23 cellular contexts compared by ENCODE assay signal in genomic region chr19:14718522-14719113, GRCh38. TPM values are rescaled to one million over a fixed set of nuclear protein-coding genes. Genes with fewer than 3 reads are reported as not detected.
DNase-seq lines count a peak whose midpoint lies in the region; ATAC-seq, FAIRE-seq and TF ChIP-seq lines count a peak whose summit lies in the region.
"Had no signal": no experiment of that assay in that cellular context is flagged by ENCODE, and none has a peak within 500 bp of the region (broad histone marks: within the 10 kb centered on the region; RNA-seq: fewer than 3 reads in every experiment).

No MANE protein-coding gene starts in this region.

- no peak overlapping the region for H2AFZ ChIP-seq in GM12878 (ENCODE audit: control insufficient read depth, low read depth, low read length)
- H2AFZ ChIP-seq: hepatocyte, PC-9 had no signal

- in situ Hi-C loops in GM12878 (cut with MboI) = no loop called here

- WGBS in GM12878 (ENCODE audit: insufficient coverage, insufficient replicate concordance, low lambda C conversion rate, missing lambda C conversion rate) = 81% methylated on average over 18 of the region's 18 CpGs

- H3K9me3 ChIP-seq in HUES48 (ENCODE audit: control insufficient read depth, insufficient read depth, low read length) (peaks cover 87% of the 10 kb centered on the region), GM12878 (replicated peaks; ENCODE audit: control insufficient read depth, insufficient read depth, low read length) (peaks cover 25% of the 10 kb centered on the region), thoracic aorta (peaks cover 92% of the 10 kb centered on the region)

- H3K4me1 ChIP-seq in HUES48 (ENCODE audit: control insufficient read depth, insufficient read depth, low read length) (no peaks in the 10 kb centered on the region), GM12878 (ENCODE audit: control insufficient read depth, insufficient read depth, low read length) (no peaks in the 10 kb centered on the region), thoracic aorta (ENCODE audit: control insufficient read depth in 1 of 2, low read depth in 2 of 2) (no peaks in the 10 kb centered on the region)
- H3K4me1 ChIP-seq: left lung had no signal

- RAD21 ChIA-PET in GM12878 (lab: Charles Lee; ENCODE audit: unreplicated experiment) = no interaction called here

- BruUV-seq in GM12878 (replicated peaks; lab: Mats Ljungman, UMichigan) = no TSS peak

- DNase-seq in GM12878 (ENCODE audit: low read depth, low spot score) (no peak), fibroblast of the aortic adventitia (ENCODE audit: low read depth) (peak; percentile 3), thoracic aorta (ENCODE audit: low spot score) (no peak), amygdala (lab: John Stamatoyannopoulos, UW) (no peak)
- DNase-seq: activated CD8-positive, alpha-beta T cell treated with anti-CD3 and anti-CD28 coated beads for 36 hours; activated effector memory CD4-positive, alpha-beta T cell treated with anti-CD3 and anti-CD28 coated beads, Interleukin-2, amount 50 U/mL, for 16 hours; activated T-cell treated with anti-CD3 and anti-CD28 coated beads for 4 hours; DND-41; left lung; mucosa of descending colon; NCI-H1105 treated with DMSO at 0.1 percent for 48 hours; NCI-H2081; PC-9; SHP77 treated with DMSO at 0.1 percent for 48 hours had no signal

- H4K20me1 ChIP-seq in GM12878 (ENCODE audit: control insufficient read depth, insufficient read depth) = no peaks in the 10 kb centered on the region

- TF ChIP-seq RAD21 in GM12878 (IDR thresholded peaks at IDR 0.05; ENCODE audit: insufficient read depth, low read depth, low read length) = no peak

- H3K27me3 ChIP-seq in HUES48 (ENCODE audit: control insufficient read depth, insufficient read depth, low read length) = no peaks in the 10 kb centered on the region
- H3K27me3 ChIP-seq in GM12878 (replicated peaks in 1 of 2; ENCODE audit: control insufficient read depth in 2 of 2, insufficient read depth in 2 of 2, low read length in 1 of 2) = no peaks in the 10 kb centered on the region
- H3K27me3 ChIP-seq in thoracic aorta (replicated peaks; ENCODE audit: insufficient read depth) = no peaks in the 10 kb centered on the region
- H3K27me3 ChIP-seq: hepatocyte, left lung had no signal

- H3K9ac ChIP-seq in HUES48 (ENCODE audit: low read depth, low read length) (no peak overlapping the region), GM12878 (ENCODE audit: control insufficient read depth, insufficient read depth, low read length) (no peak overlapping the region)

- peaks cover 32% of the 10 kb centered on the region for H3K36me3 ChIP-seq in HUES48 (ENCODE audit: control insufficient read depth, insufficient read depth, low read length)
- H3K36me3 ChIP-seq in GM12878 (ENCODE audit: control insufficient read depth in 2 of 2, insufficient read depth in 2 of 2, low read length in 1 of 2) = peaks cover 0 to 6% of the 10 kb centered on the region in 2 experiments; a peak in 1 of 4 replicates
- peaks cover 92% of the 10 kb centered on the region for H3K36me3 ChIP-seq in thoracic aorta

- no peak for FAIRE-seq in GM12878 (lab: Jason Lieb, UNC)
- FAIRE-seq: colon, H54 had no signal

- TF ChIP-seq CTCF in GM12878 (IDR thresholded peaks at IDR 0.05 in 2 of 3, conservative IDR thresholded peaks at IDR 0.05 in 1 of 3; ENCODE audit: control insufficient read depth in 2 of 3, extremely low read depth in 1 of 3, insufficient read depth in 1 of 3, low read depth in 3 of 3, low read length in 3 of 3) (no peak), fibroblast of the aortic adventitia (IDR thresholded peaks at IDR 0.05; ENCODE audit: insufficient read depth, low read length) (no peak), thoracic aorta (IDR thresholded peaks at IDR 0.05) (no peak)

- CTCF ChIA-PET in GM12878 (lab: Yijun Ruan, JAX) = no interaction called here

- H3K27ac ChIP-seq in HUES48 (ENCODE audit: low read depth, low read length) (no peak overlapping the region), GM12878 (ENCODE audit: control insufficient read depth, insufficient read depth) (no peak overlapping the region), thoracic aorta (no peak overlapping the region)
- H3K27ac ChIP-seq: hepatocyte, left lung, PC-9 had no signal

- SMC1A ChIA-PET in GM12878 (lab: Charles Lee; ENCODE audit: uncharacterized antibody, unreplicated experiment) = no interaction called here

- H3K4me3 ChIP-seq in HUES48 (ENCODE audit: low read depth, low read length) (0 out of 2 replicates have a peak overlapping the region, but pooled peaks have one; percentile 26), GM12878 (no peak overlapping the region), fibroblast of the aortic adventitia (ENCODE audit: low read depth, low read length) (no peak overlapping the region), thoracic aorta (peak overlapping the region; percentile 23)
- H3K4me3 ChIP-seq: hepatocyte, left lung, mucosa of descending colon, PC-9 had no signal

- H3K4me2 ChIP-seq in GM12878 (ENCODE audit: control insufficient read depth, insufficient read depth) = no peak overlapping the region
- H3K4me2 ChIP-seq: hepatocyte, PC-9 had no signal

- no peaks in the 10 kb centered on the region for H3K79me2 ChIP-seq in GM12878 (ENCODE audit: control insufficient read depth, insufficient read depth, low read length)
- H3K79me2 ChIP-seq: hepatocyte had no signal

- ATAC-seq in GM12878 = no peak
- ATAC-seq in thoracic aorta (ENCODE audit: insufficient number of reproducible peaks, low FRiP score, low read depth) = no peak
- no peak for ATAC-seq in HG03469 (IDR thresholded peaks at IDR 0.05; ENCODE audit: unreplicated experiment)
- no peak for ATAC-seq in GM21423 (IDR thresholded peaks at IDR 0.05; ENCODE audit: unreplicated experiment)
- ATAC-seq: activated CD4-positive, CD25-positive, alpha-beta regulatory T cell treated with anti-CD3 and anti-CD28 coated beads, Interleukin-2, amount 50 U/mL, for 24 hours; activated CD8-positive, alpha-beta T cell treated with anti-CD3 and anti-CD28 coated beads for 36 hours; left lung; mucosa of descending colon had no signal

- no peak for TF ChIP-seq POLR2A in GM12878 (IDR thresholded peaks at IDR 0.05; ENCODE audit: low read depth, low read length)

- TF ChIP-seq EP300 in GM12878 (IDR thresholded peaks at IDR 0.05; ENCODE audit: borderline replicate concordance in 1 of 2, control insufficient read depth in 1 of 2, low read depth in 2 of 2, low read length in 2 of 2) = no peak

- intact Hi-C loops in GM12878 (cut with micrococcal nuclease; ENCODE audit: unreplicated experiment) = no loop called here

- POLR2A ChIA-PET in GM12878 (lab: Charles Lee) = no interaction called here

RNA-seq across cellular contexts. Expression of gene ZNF333, which starts 28.8 kb away (rescaled TPM):
- total RNA-seq in GM12878 (2013; cell fraction: nucleolus; rRNA removed) = 88.3 and 111 TPM in 2 replicates
- total RNA-seq in GM12878 (2014; rRNA removed) (6.6 and 6.8 TPM in 2 replicates), GM12878 (2014; rRNA removed; fragmentation: Illumina TruSeq; extraction: Trizol) (5.3 and 6.6 TPM in 2 replicates), GM12878 (2021) (5.7 and 6.8 TPM in 2 replicates), fibroblast of the aortic adventitia (ENCODE audit: low replicate concordance) (10.5 and 21.1 TPM in 2 replicates), thoracic aorta (10 to 100 TPM; 57.1 to 59.0 TPM)
- polyA plus RNA-seq in GM12878 (2011; ENCODE audit: low read depth) = 4.8 TPM
- polyA plus RNA-seq in GM12878 (2011; rRNA removed) (12.1 and 14.1 TPM in 2 replicates), GM12878 (2014; fragmentation: Illumina TruSeq; extraction: Trizol) (6.1 and 6.4 TPM in 2 replicates), GM12878 (2014; fragmentation: Nextera tagmentation; extraction: Ambion mirVana) (1 to 10 TPM; 2.3 to 2.9 TPM), GM12878 (2014; rRNA removed) (7.9 and 8.9 TPM in 2 replicates), GM12878 (2016; fragmentation: Nextera tagmentation; extraction: Ambion mirVana) (1 to 10 TPM; 4.3 to 4.5 TPM)
- 8.6 and 11.0 TPM in 2 replicates for polyA plus RNA-seq in GM12878 (2011; cell fraction: cytosol; rRNA removed)
- 35.2 and 35.5 TPM in 2 replicates for polyA plus RNA-seq in GM12878 (2011; cell fraction: nucleus; rRNA removed)
- polyA plus RNA-seq in GM12878 (2012) = 4.5 and 5.0 TPM in 2 replicates
- polyA minus RNA-seq in GM12878 (2011; rRNA and poly(A)+ RNA removed) = 14.6 and 18.2 TPM in 2 replicates
- polyA minus RNA-seq in GM12878 (2011; cell fraction: cytosol; rRNA and poly(A)+ RNA removed) = 2.1 and 6.1 TPM in 2 replicates
- 11.1 and 16.7 TPM in 2 replicates for polyA minus RNA-seq in GM12878 (2011; cell fraction: nucleus; rRNA and poly(A)+ RNA removed)

RNA-seq across cellular contexts. Expression of gene ADGRE3, which starts 44.0 kb away (rescaled TPM):
- total RNA-seq in GM12878 (2013; cell fraction: nucleolus; rRNA removed) = not detected in 2 replicates
- total RNA-seq in GM12878 (2014; rRNA removed) = 0.05 TPM in 1 of 2 replicates, not detected in the other
- not detected in 2 replicates for total RNA-seq in GM12878 (2014; rRNA removed; fragmentation: Illumina TruSeq; extraction: Trizol)
- total RNA-seq in GM12878 (2021) = not detected in 2 replicates
- not detected for polyA plus RNA-seq in GM12878 (2011; ENCODE audit: low read depth)
- 0.10 TPM in 1 of 2 replicates, not detected in the other for polyA plus RNA-seq in GM12878 (2011; rRNA removed)
- 0.03 TPM in 2 replicates for polyA plus RNA-seq in GM12878 (2011; cell fraction: cytosol; rRNA removed)
- polyA plus RNA-seq in GM12878 (2011; cell fraction: nucleus; rRNA removed) = not detected in 2 replicates
- polyA plus RNA-seq in GM12878 (2012) = 0.06 and 0.07 TPM in 2 replicates
- 0.04 TPM in 1 of 2 replicates, not detected in the other for polyA plus RNA-seq in GM12878 (2014; fragmentation: Illumina TruSeq; extraction: Trizol)
- polyA plus RNA-seq in GM12878 (2014; fragmentation: Nextera tagmentation; extraction: Ambion mirVana) = under 1 TPM; 0.04 to 0.05 TPM
- polyA plus RNA-seq in GM12878 (2014; rRNA removed) = not detected in 2 replicates
- under 1 TPM in 1 of 2 experiments, not detected in 1; 0.10 TPM for polyA plus RNA-seq in GM12878 (2016; fragmentation: Nextera tagmentation; extraction: Ambion mirVana)
- polyA minus RNA-seq in GM12878 (2011; rRNA and poly(A)+ RNA removed) = not detected in 2 replicates
- polyA minus RNA-seq in GM12878 (2011; cell fraction: cytosol; rRNA and poly(A)+ RNA removed) = not detected in 2 replicates
- not detected in 2 replicates for polyA minus RNA-seq in GM12878 (2011; cell fraction: nucleus; rRNA and poly(A)+ RNA removed)
- total RNA-seq in fibroblast of the aortic adventitia (ENCODE audit: low replicate concordance) = not detected in 2 replicates
- total RNA-seq in thoracic aorta = not detected
- total RNA-seq: activated CD8-positive, alpha-beta T cell treated with anti-CD3 and anti-CD28 coated beads for 36 hours; hepatocyte; HT1080; PC-9; temporal lobe had no signal
- polyA plus RNA-seq: hepatocyte had no signal

RNA-seq across cellular contexts. Expression of gene ADGRE2, which starts 59.7 kb away (rescaled TPM):
- total RNA-seq in GM12878 (2013; cell fraction: nucleolus; rRNA removed) = 20.1 and 23.2 TPM in 2 replicates
- total RNA-seq in GM12878 (2014; rRNA removed) (5.0 and 6.3 TPM in 2 replicates), GM12878 (2014; rRNA removed; fragmentation: Illumina TruSeq; extraction: Trizol) (2.5 and 2.8 TPM in 2 replicates), GM12878 (2021) (8.6 and 8.9 TPM in 2 replicates), fibroblast of the aortic adventitia (ENCODE audit: low replicate concordance) (0.09 TPM in 1 of 2 replicates, not detected in the other), thoracic aorta (1 to 10 TPM; 8.3 to 9.9 TPM)
- polyA plus RNA-seq in GM12878 (2011; ENCODE audit: low read depth) = 0.76 TPM
- polyA plus RNA-seq in GM12878 (2011; rRNA removed) (0.03 and 0.15 TPM in 2 replicates), GM12878 (2014; fragmentation: Illumina TruSeq; extraction: Trizol) (5.3 and 7.4 TPM in 2 replicates), GM12878 (2014; fragmentation: Nextera tagmentation; extraction: Ambion mirVana) (1 to 10 TPM; 1.6 to 2.6 TPM), GM12878 (2014; rRNA removed) (7.8 and 12.7 TPM in 2 replicates), GM12878 (2016; fragmentation: Nextera tagmentation; extraction: Ambion mirVana) (1 to 10 TPM; 3.7 to 5.5 TPM)
- polyA plus RNA-seq in GM12878 (2011; cell fraction: cytosol; rRNA removed) = 0.08 and 0.30 TPM in 2 replicates
- polyA plus RNA-seq in GM12878 (2011; cell fraction: nucleus; rRNA removed) = 0.48 and 0.66 TPM in 2 replicates
- 1.1 and 1.9 TPM in 2 replicates for polyA plus RNA-seq in GM12878 (2012)
- polyA minus RNA-seq in GM12878 (2011; rRNA and poly(A)+ RNA removed) = 0.62 and 1.1 TPM in 2 replicates
- polyA minus RNA-seq in GM12878 (2011; cell fraction: cytosol; rRNA and poly(A)+ RNA removed) = not detected in 2 replicates
- polyA minus RNA-seq in GM12878 (2011; cell fraction: nucleus; rRNA and poly(A)+ RNA removed) = 0.24 and 0.48 TPM in 2 replicates
- total RNA-seq: HT1080 had no signal

Comparison
In these comparisons a context has a peak if more than half of its experiments do, and no peak if none do; other contexts are left out.
1. H3K4me3 ChIP-seq: peak in HUES48 (single experiment) and thoracic aorta (single experiment); none in GM12878 (single experiment) and fibroblast of the aortic adventitia (single experiment).